Comparison of ENCODE assay signal across 16 cellular contexts in the genomic region with DNA sequence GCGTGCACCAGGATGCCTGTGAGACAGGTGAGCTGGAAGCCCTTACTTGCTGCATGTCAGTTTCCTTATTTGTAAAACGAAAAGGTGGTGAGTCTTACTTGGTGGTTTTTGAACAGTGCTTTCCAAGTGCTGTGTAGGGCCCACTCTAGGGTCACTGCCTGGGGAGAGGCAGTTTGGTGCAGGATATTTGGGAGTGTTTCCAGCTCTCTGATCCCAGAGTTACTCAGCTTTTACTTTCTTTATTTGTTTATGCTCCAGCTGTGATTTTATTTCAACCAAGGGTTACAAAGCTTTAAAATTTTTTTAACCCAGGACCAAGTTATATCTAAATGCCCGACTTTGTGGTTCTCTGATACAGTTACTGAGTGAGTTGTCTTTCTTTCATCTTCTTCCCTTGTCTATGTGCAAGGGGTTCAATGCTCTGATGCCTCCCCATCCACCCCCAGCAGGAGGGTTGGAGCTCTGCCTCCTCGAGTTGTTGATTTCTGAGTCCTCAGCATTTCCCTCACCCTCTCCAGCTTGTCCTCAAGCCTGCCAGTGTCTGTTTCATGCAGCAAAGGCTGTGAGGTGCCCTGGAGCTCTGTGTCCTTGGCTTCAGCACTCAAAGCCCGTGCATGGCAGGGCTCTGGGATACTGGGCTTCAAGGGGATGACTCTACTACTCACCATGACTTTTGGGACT.
DNase-seq lines count a peak whose midpoint lies in the region; ATAC-seq and TF ChIP-seq lines count a peak whose summit lies in the region.
"Had no signal": no experiment of that assay in that cellular context is flagged by ENCODE, and none has a peak within 500 bp of the region (broad histone marks: within the 10 kb centered on the region; RNA-seq: fewer than 3 reads in every experiment).

No MANE protein-coding gene starts in this region.

- H3K27me3 Mint-ChIP-seq in brain = peaks cover 3% of the 10 kb centered on the region

- H3K4me1 ChIP-seq in BLaER1 (peaks cover 72% of the 10 kb centered on the region), left lung (peaks cover 5 to 7% of the 10 kb centered on the region in 2 donors)
- H3K4me1 ChIP-seq: A549 had no signal

- intact Hi-C loops in left lung (cut with DNase I) = no loop called here
- intact Hi-C loops in sciatic nerve (cut with DNase I) = no loop called here

- peak overlapping the region; percentile 16 for H3K4me2 ChIP-seq in BLaER1
- H3K4me2 ChIP-seq: A549 had no signal

- H3K9me3 Mint-ChIP-seq in brain = peaks cover 0 to 8% (median 2%) of the 10 kb centered on the region in 5 experiments
- H3K9me3 Mint-ChIP-seq: CD8-positive, alpha-beta T cell had no signal

- no peak overlapping the region for H3K4me3 ChIP-seq in BLaER1
- H3K4me3 ChIP-seq in left lung = no peak overlapping the region
- H3K4me3 ChIP-seq: A549 had no signal

- no peak for DNase-seq in left lung
- no peak for DNase-seq in sciatic nerve (ENCODE audit: low spot score)
- DNase-seq in NOMO-1 (lab: John Stamatoyannopoulos, UW; ENCODE audit: unreplicated experiment in 2 of 2) = no peak
- no peak for DNase-seq in medulla oblongata (ENCODE audit: extremely low spot score)
- DNase-seq: activated CD8-positive, alpha-beta T cell treated with anti-CD3 and anti-CD28 coated beads, Interleukin-2, amount 10 ng/mL, durations not matched to agents 7 days and 5 days; brain microvascular endothelial cell; CD8-positive, alpha-beta T cell; posterior cingulate gyrus; stimulated activated CD4-positive, alpha-beta T cell treated with anti-CD3 and anti-CD28 coated beads, Interleukin-1b, Interleukin-23, amount 100 ng/mL, for 48 hours; stimulated activated CD8-positive, alpha-beta memory T cell treated with anti-CD3 and anti-CD28 coated beads, Interleukin-4, amount 100 ng/mL, for 48 hours had no signal

- TF ChIP-seq CTCF in brain (conservative IDR thresholded peaks at IDR 0.05) (no peak), left lung (IDR thresholded peaks at IDR 0.05) (no peak)

- no peaks in the 10 kb centered on the region for H3K27me3 ChIP-seq in BLaER1
- no peaks in the 10 kb centered on the region for H3K27me3 ChIP-seq in left lung
- H3K27me3 ChIP-seq: brain microvascular endothelial cell had no signal

- no peaks in the 10 kb centered on the region for H3K36me3 ChIP-seq in BLaER1
- H3K36me3 ChIP-seq in left lung = no peaks in the 10 kb centered on the region
- H3K36me3 ChIP-seq: brain microvascular endothelial cell had no signal

- peaks cover 48% of the 10 kb centered on the region for H3K4me1 Mint-ChIP-seq in brain

- H3K27ac ChIP-seq in BLaER1 (peak overlapping the region; percentile 29; the same call in 1 of the 2 replicates), left lung (peak overlapping the region; percentile 9 to 34)
- H3K27ac ChIP-seq: A549, brain microvascular endothelial cell had no signal

- ATAC-seq in left lung (peak; percentile 68), sciatic nerve (peak; percentile 61), GM21717 (IDR thresholded peaks at IDR 0.05; ENCODE audit: unreplicated experiment) (no peak), HG03378 (IDR thresholded peaks at IDR 0.05; ENCODE audit: unreplicated experiment) (no peak)
- ATAC-seq: A549; activated CD8-positive, alpha-beta T cell treated with anti-CD3 and anti-CD28 coated beads, Interleukin-2, amount 10 ng/mL, durations not matched to agents 7 days and 5 days; CD8-positive, alpha-beta T cell; SK-N-SH treated with all-trans-retinoic acid at 6 μM for 48 hours had no signal

- H3K9me3 ChIP-seq in BLaER1 (peaks cover 15% of the 10 kb centered on the region; the same call in 1 of the 2 replicates), left lung (no peaks in the 10 kb centered on the region)
- H3K9me3 ChIP-seq: A549 had no signal

- no peaks in the 10 kb centered on the region for H4K20me1 ChIP-seq in BLaER1

- peaks cover 17% of the 10 kb centered on the region for H3K36me3 Mint-ChIP-seq in brain
- H3K36me3 Mint-ChIP-seq: CD8-positive, alpha-beta T cell had no signal

- no peak overlapping the region for H3K9ac ChIP-seq in BLaER1

- peak overlapping the region; percentile 19 to 91 (median 38) for H3K27ac Mint-ChIP-seq in brain
- H3K27ac Mint-ChIP-seq: activated CD8-positive, alpha-beta T cell treated with anti-CD3 and anti-CD28 coated beads, Interleukin-2, amount 10 ng/mL, durations not matched to agents 7 days and 5 days; CD8-positive, alpha-beta T cell had no signal

- peak overlapping the region in 1 of 5 experiments; percentile 47 for H3K4me3 Mint-ChIP-seq in brain
- H3K4me3 Mint-ChIP-seq: activated CD8-positive, alpha-beta T cell treated with anti-CD3 and anti-CD28 coated beads, Interleukin-2, amount 10 ng/mL, durations not matched to agents 7 days and 5 days; CD8-positive, alpha-beta T cell had no signal

Comparison
In these comparisons a context has a peak if more than half of its experiments do, and no peak if none do; other contexts are left out.
1. ATAC-seq: peak in left lung (single experiment) and sciatic nerve (single experiment); none in GM21717 (single experiment) and HG03378 (single experiment).